ENCODE assay signal across 8 cellular contexts in the genomic region with DNA sequence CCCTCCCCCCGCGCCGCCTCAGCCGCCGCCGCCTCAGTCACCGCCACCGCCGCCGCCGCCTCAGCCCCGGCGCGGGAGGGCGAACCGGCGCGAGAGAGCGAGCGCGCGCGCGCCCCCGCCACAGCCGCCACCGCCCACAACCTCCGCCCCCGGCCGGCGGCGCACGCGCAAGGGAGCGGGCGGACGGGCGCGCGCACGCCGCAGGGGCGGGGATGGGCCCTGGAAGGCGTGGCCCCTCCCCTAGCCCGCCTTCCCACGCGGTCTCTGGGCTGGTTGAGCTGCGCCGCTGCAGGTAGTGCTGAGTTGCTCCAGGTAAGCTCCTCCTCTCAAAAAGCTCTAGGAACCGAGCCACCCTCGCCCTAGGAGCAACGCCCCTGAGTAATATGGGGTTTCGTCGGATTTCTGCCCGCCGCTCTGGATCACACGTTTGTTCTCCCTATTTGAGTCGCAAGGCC. TPM values are rescaled to one million over a fixed set of nuclear protein-coding genes. Genes with fewer than 3 reads are reported as not detected.
DNase-seq lines count a peak whose midpoint lies in the region; ATAC-seq and TF ChIP-seq lines count a peak whose summit lies in the region.

A gene (minus strand): TSS at position 96 of the 455 bp plus-strand sequence.

- DNase-seq in AG20443 (ENCODE audit: low spot score) (peak; percentile 100), NCI-H510A treated with DMSO at 0.1 percent for 48 hours (lab: John Stamatoyannopoulos, UW) (peak; percentile 69), coronary artery (ENCODE audit: low spot score) (no peak), left kidney (ENCODE audit: low read depth, low spot score) (peak; percentile 96)
- DNase-seq in activated CD4-positive, alpha-beta T cell treated with anti-CD3 and anti-CD28 coated beads, Interleukin-2, amount 10 ng/mL, durations not matched to agents 24 days and 14 days, result peak; percentile 97
- peak; percentile 88 for DNase-seq in stimulated activated CD4-positive, alpha-beta T cell treated with anti-CD3 and anti-CD28 coated beads, Interleukin-1b, Interleukin-23, amount 100 ng/mL, for 48 hours

- H3K4me3 Mint-ChIP-seq in activated CD4-positive, alpha-beta T cell treated with anti-CD3 and anti-CD28 coated beads, Interleukin-2, amount 10 ng/mL, durations not matched to agents 24 days and 14 days, result peak within 1 kb of the TSS; percentile 92

- H3K27me3 Mint-ChIP-seq in activated CD4-positive, alpha-beta T cell treated with anti-CD3 and anti-CD28 coated beads, Interleukin-2, amount 10 ng/mL, durations not matched to agents 24 days and 14 days, result no peaks in the 10 kb centered on the region

- peaks cover 35% of the 10 kb centered on the region for H3K4me1 Mint-ChIP-seq in activated CD4-positive, alpha-beta T cell treated with anti-CD3 and anti-CD28 coated beads, Interleukin-2, amount 10 ng/mL, durations not matched to agents 24 days and 14 days

- no peak for TF ChIP-seq CTCF in coronary artery (IDR thresholded peaks at IDR 0.05)

- intact Hi-C loops in activated CD4-positive, alpha-beta T cell treated with anti-CD3 and anti-CD28 coated beads, Interleukin-2, amount 10 ng/mL, durations not matched to agents 24 days and 14 days (cut with micrococcal nuclease), result loop anchor here (1.0 to 5.0 kb wide), 4 partner anchors 66 to 453 kb away; a partner anchor contains a TSS

- ATAC-seq in GM19043 (IDR thresholded peaks at IDR 0.05; ENCODE audit: low read depth, unreplicated experiment) (peak; percentile 81), HG03354 (IDR thresholded peaks at IDR 0.05; ENCODE audit: poor library complexity, severe bottlenecking, unreplicated experiment) (peak; percentile 82)

- H3K27ac ChIP-seq in coronary artery, result peak within 1 kb of the TSS; percentile 84 to 93

- no peaks in the 10 kb centered on the region for H3K9me3 Mint-ChIP-seq in activated CD4-positive, alpha-beta T cell treated with anti-CD3 and anti-CD28 coated beads, Interleukin-2, amount 10 ng/mL, durations not matched to agents 24 days and 14 days

- H3K27ac Mint-ChIP-seq in activated CD4-positive, alpha-beta T cell treated with anti-CD3 and anti-CD28 coated beads, Interleukin-2, amount 10 ng/mL, durations not matched to agents 24 days and 14 days, result peak within 1 kb of the TSS; percentile 90

- H3K36me3 Mint-ChIP-seq in activated CD4-positive, alpha-beta T cell treated with anti-CD3 and anti-CD28 coated beads, Interleukin-2, amount 10 ng/mL, durations not matched to agents 24 days and 14 days (ENCODE audit: low read depth), result no peaks in the 10 kb centered on the region

- peak within 1 kb of the TSS; percentile 86 for H3K4me3 ChIP-seq in coronary artery

RNA-seq across cellular contexts. Expression of the gene that starts here (rescaled TPM):
- total RNA-seq in activated CD4-positive, alpha-beta T cell treated with anti-CD3 and anti-CD28 coated beads, Interleukin-2, amount 10 ng/mL, durations not matched to agents 24 days and 14 days, result 19.2 and 21.0 TPM in 2 replicates
